Comparison of ENCODE assay signal across 22 cellular contexts in the genomic region with DNA sequence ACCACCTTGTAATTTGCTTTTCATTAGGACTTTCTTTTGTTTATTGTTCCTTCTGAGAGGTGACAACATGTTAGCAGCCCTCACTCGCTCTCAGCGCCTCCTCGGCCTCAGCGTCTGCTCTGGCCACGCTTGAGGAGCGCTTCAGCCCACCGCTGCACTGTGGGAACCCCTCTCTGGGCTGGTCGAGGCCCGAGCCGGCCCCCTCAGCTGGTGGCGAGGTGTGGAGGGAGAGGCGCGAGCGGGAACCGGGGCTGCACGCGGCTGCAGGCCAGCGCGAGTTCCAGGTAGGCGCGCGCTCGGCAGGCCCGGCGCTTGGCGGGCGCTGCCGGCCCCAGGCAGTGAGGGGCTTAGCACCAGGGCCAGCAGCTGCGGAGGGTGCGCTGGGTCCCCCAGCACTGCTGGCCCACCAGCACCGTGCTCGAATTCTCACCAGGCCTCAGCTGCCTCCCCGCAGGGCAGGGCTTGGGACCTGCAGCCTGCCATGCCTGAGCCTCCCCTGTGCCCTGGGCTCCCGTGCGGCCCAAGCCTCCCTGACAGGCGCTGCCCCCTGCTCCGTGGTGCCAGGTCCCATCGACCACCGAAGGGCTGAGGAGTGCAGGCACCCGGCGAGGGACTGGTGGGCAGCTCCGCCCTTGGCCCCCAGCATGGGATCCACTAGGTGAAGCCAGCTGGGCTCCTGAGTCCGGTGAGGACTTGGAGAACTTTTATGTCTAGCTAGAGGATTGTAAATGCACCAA. TPM values are rescaled to one million over a fixed set of nuclear protein-coding genes. Genes with fewer than 3 reads are reported as not detected.
DNase-seq lines count a peak whose midpoint lies in the region; ATAC-seq and TF ChIP-seq lines count a peak whose summit lies in the region.
"Had no signal": no experiment of that assay in that cellular context is flagged by ENCODE, and none has a peak within 500 bp of the region (broad histone marks: within the 10 kb centered on the region; RNA-seq: fewer than 3 reads in every experiment).

No MANE protein-coding gene starts in this region.

- no peak overlapping the region for H3K4me3 Mint-ChIP-seq in stimulated activated naive CD8-positive, alpha-beta T cell treated with anti-CD3 and anti-CD28 coated beads, Interleukin-15, amount 100 ng/mL, for 72 hours
- H3K4me3 Mint-ChIP-seq in chondrocyte (ENCODE audit: unreplicated experiment): no peak overlapping the region
- H3K4me3 Mint-ChIP-seq: CD14-positive monocyte; CD4-positive, alpha-beta memory T cell; CD4-positive, CD25-positive, alpha-beta regulatory T cell had no signal

- intact Hi-C loops in testis (cut with DNase I; ENCODE audit: low total_unique reads): no loop called here

- peak; percentile 60 for ATAC-seq in stimulated activated naive CD8-positive, alpha-beta T cell treated with anti-CD3 and anti-CD28 coated beads, Interleukin-15, amount 100 ng/mL, for 72 hours
- no peak for ATAC-seq in stimulated activated naive CD8-positive, alpha-beta T cell treated with anti-CD3 and anti-CD28 coated beads, Interleukin-15, Interleukin-2, amounts not matched to agents 100 U/mL and 50 U/mL, for 24 hours
- ATAC-seq: GM12878 had no signal

- peak overlapping the region; percentile 18 to 41 for H3K4me3 ChIP-seq in testis
- H3K4me3 ChIP-seq in foreskin fibroblast (ENCODE audit: low read depth in 1 of 2, low read length in 2 of 2): no peak overlapping the region
- H3K4me3 ChIP-seq: BLaER1, GM12878 had no signal

- TF ChIP-seq POLR2A in testis (IDR thresholded peaks at IDR 0.05): no peak

- H3K27ac ChIP-seq in testis: no peak overlapping the region
- H3K27ac ChIP-seq: BLaER1 had no signal

- no peak for TF ChIP-seq CTCF in chondrocyte (IDR thresholded peaks at IDR 0.05)
- TF ChIP-seq CTCF in testis (IDR thresholded peaks at IDR 0.05): no peak
- no peak for TF ChIP-seq CTCF in foreskin fibroblast (IDR thresholded peaks at IDR 0.05; ENCODE audit: low read depth, low read length)

- H3K9me3 Mint-ChIP-seq in stimulated activated naive CD8-positive, alpha-beta T cell treated with anti-CD3 and anti-CD28 coated beads, Interleukin-15, amount 100 ng/mL, for 72 hours: peaks cover 0 to 5% of the 10 kb centered on the region in 2 donors
- no peaks in the 10 kb centered on the region for H3K9me3 Mint-ChIP-seq in chondrocyte (ENCODE audit: low read depth)
- H3K9me3 Mint-ChIP-seq: CD4-positive, alpha-beta memory T cell had no signal

- H3K27ac Mint-ChIP-seq in stimulated activated naive CD8-positive, alpha-beta T cell treated with anti-CD3 and anti-CD28 coated beads, Interleukin-15, amount 100 ng/mL, for 72 hours: no peak overlapping the region
- no peak overlapping the region for H3K27ac Mint-ChIP-seq in chondrocyte (ENCODE audit: unreplicated experiment)
- H3K27ac Mint-ChIP-seq: CD14-positive monocyte; CD4-positive, alpha-beta memory T cell; CD4-positive, CD25-positive, alpha-beta regulatory T cell had no signal

- H3K27me3 ChIP-seq in testis: no peaks in the 10 kb centered on the region
- H3K27me3 ChIP-seq: BLaER1 had no signal

- H3K4me1 ChIP-seq in testis: no peaks in the 10 kb centered on the region
- H3K4me1 ChIP-seq: BE2C had no signal

- H3K27me3 Mint-ChIP-seq in stimulated activated naive CD8-positive, alpha-beta T cell treated with anti-CD3 and anti-CD28 coated beads, Interleukin-15, amount 100 ng/mL, for 72 hours: peaks cover 9% of the 10 kb centered on the region
- H3K27me3 Mint-ChIP-seq in chondrocyte (ENCODE audit: low read depth): peaks cover 10% of the 10 kb centered on the region
- H3K27me3 Mint-ChIP-seq: CD4-positive, alpha-beta memory T cell had no signal

- H3K9me3 ChIP-seq in testis: no peaks in the 10 kb centered on the region

- H3K36me3 Mint-ChIP-seq in chondrocyte (ENCODE audit: low read depth): no peaks in the 10 kb centered on the region
- H3K36me3 Mint-ChIP-seq: CD14-positive monocyte; CD4-positive, alpha-beta memory T cell; CD4-positive, CD25-positive, alpha-beta regulatory T cell; CD8-positive, alpha-beta memory T cell had no signal

- peaks cover 12% of the 10 kb centered on the region for H3K4me1 Mint-ChIP-seq in stimulated activated naive CD8-positive, alpha-beta T cell treated with anti-CD3 and anti-CD28 coated beads, Interleukin-15, amount 100 ng/mL, for 72 hours
- no peaks in the 10 kb centered on the region for H3K4me1 Mint-ChIP-seq in chondrocyte (ENCODE audit: low read depth)
- H3K4me1 Mint-ChIP-seq: CD14-positive monocyte; CD4-positive, alpha-beta memory T cell had no signal

- DNase-seq in stimulated activated naive CD8-positive, alpha-beta T cell treated with anti-CD3 and anti-CD28 coated beads, Interleukin-15, amount 100 ng/mL, for 72 hours: no peak
- no peak for DNase-seq in stimulated activated naive CD8-positive, alpha-beta T cell treated with anti-CD3 and anti-CD28 coated beads, Interleukin-15, Interleukin-2, amounts not matched to agents 100 U/mL and 50 U/mL, for 24 hours
- DNase-seq in chondrocyte (ENCODE audit: low spot score) (peak; percentile 92), testis (peak; percentile 32), foreskin fibroblast (no peak), amygdala (lab: John Stamatoyannopoulos, UW) (no peak)
- DNase-seq: 8988T; ACHN; BE2C; C1 segment of cervical spinal cord; CD4-positive, alpha-beta memory T cell; CD4-positive, CD25-positive, alpha-beta regulatory T cell; CD8-positive, alpha-beta memory T cell; DMS 273 treated with DMSO at 0.1 percent for 48 hours; DMS153; DMS53; DMS79; EL; GDM1 had no signal

- WGBS in testis, 2 donors: 79 to 81% methylated on average over 27 to 43 of the region's 43 CpGs

- no peaks in the 10 kb centered on the region for H3K36me3 ChIP-seq in testis (ENCODE audit: low read depth, missing control alignments)
- H3K36me3 ChIP-seq: BE2C, BLaER1 had no signal

RNA-seq across cellular contexts. Expression of a gene that starts 9.2 kb away (rescaled TPM):
- total RNA-seq in chondrocyte (12.6 to 15.0 TPM (median 14.5 TPM) in 3 replicates), testis (10 to 100 TPM; 24.6 to 29.4 TPM)
- polyA plus RNA-seq in testis (ENCODE audit: insufficient read depth, low read depth, low replicate concordance): 22.6 TPM

Comparison
In these comparisons a context has a peak if more than half of its experiments do, and no peak if none do; other contexts are left out.
1. DNase-seq: peak in chondrocyte (single experiment) and testis (single experiment); none in stimulated activated naive CD8-positive, alpha-beta T cell treated with anti-CD3 and anti-CD28 coated beads, Interleukin-15, amount 100 ng/mL, for 72 hours (0 of 2), stimulated activated naive CD8-positive, alpha-beta T cell treated with anti-CD3 and anti-CD28 coated beads, Interleukin-15, Interleukin-2, amounts not matched to agents 100 U/mL and 50 U/mL, for 24 hours (single experiment), foreskin fibroblast (0 of 2) and amygdala (0 of 56).
2. H3K4me3 ChIP-seq: peak in testis (2 of 2); none in foreskin fibroblast (0 of 2).